ENCODE assay signal across 12 cellular contexts in genomic region chr2:98348066-98348561, GRCh38. TPM values are rescaled to one million over a fixed set of nuclear protein-coding genes. Genes with fewer than 3 reads are reported as not detected.
DNase-seq lines count a peak whose midpoint lies in the region; ATAC-seq, FAIRE-seq and TF ChIP-seq lines count a peak whose summit lies in the region.
"Had no signal": no experiment of that assay in that cellular context is flagged by ENCODE, and none has a peak within 500 bp of the region (broad histone marks: within the 10 kb centered on the region; RNA-seq: fewer than 3 reads in every experiment).

No MANE protein-coding gene starts in this region.

- DNase-seq in EH (ENCODE audit: low read depth) (peak; percentile 1), NCI-H1417 (lab: John Stamatoyannopoulos, UW) (peak; percentile 70 to 94 (median 70)), GM12878 (ENCODE audit: low read depth, low spot score) (no peak), mucosa of descending colon (no peak), NCI-H128 (lab: John Stamatoyannopoulos, UW; ENCODE audit: unreplicated experiment) (no peak), left ventricle myocardium inferior (no peak)
- no peak for DNase-seq in T-helper 2 cell treated with Interferon-gamma antibody and Interleukin-4, amounts not matched to agents 5 μg/mL and 100 μg/mL, for 36 hours (ENCODE audit: low spot score)

- intact Hi-C loops in GM12878 (cut with micrococcal nuclease; ENCODE audit: unreplicated experiment) (no loop called here), mucosa of descending colon (cut with DNase I, micrococcal nuclease) (no loop called here), left ventricle myocardium inferior (cut with micrococcal nuclease) (no loop called here)

- H3K36me3 ChIP-seq in GM12878 (ENCODE audit: control insufficient read depth in 2 of 2, insufficient read depth in 2 of 2, low read length in 1 of 2): no peaks in the 10 kb centered on the region
- no peaks in the 10 kb centered on the region for H3K36me3 ChIP-seq in mucosa of descending colon (ENCODE audit: low read depth)
- no peaks in the 10 kb centered on the region for H3K36me3 ChIP-seq in left ventricle myocardium inferior
- H3K36me3 ChIP-seq: neutrophil had no signal

- H3K4me3 ChIP-seq in GM12878 (no peak overlapping the region), mucosa of descending colon (no peak overlapping the region), left ventricle myocardium inferior (no peak overlapping the region)

- no peak overlapping the region for H2AFZ ChIP-seq in GM12878 (ENCODE audit: control insufficient read depth, low read depth, low read length)

- no peak for FAIRE-seq in GM12878 (lab: Jason Lieb, UNC)

- SMC1A ChIA-PET in GM12878 (lab: Charles Lee; ENCODE audit: uncharacterized antibody, unreplicated experiment): no interaction called here

- CTCF ChIA-PET in GM12878 (lab: Yijun Ruan, JAX): no interaction called here

- H3K27ac Mint-ChIP-seq in T-helper 2 cell treated with Interferon-gamma antibody and Interleukin-4, amounts not matched to agents 5 μg/mL and 100 μg/mL, for 36 hours: no peak overlapping the region
- H3K27ac Mint-ChIP-seq: activated T-cell treated with anti-CD3 and anti-CD28 coated beads, Interleukin-2, amount 50 U/mL, for 72 hours; T-helper 1 cell treated with Interleukin-12 subunit alpha and Interleukin-12 subunit beta and Interleukin-4 antibody, amounts not matched to agents 30 μg/mL and 1 μg/mL, for 36 hours had no signal

- in situ Hi-C loops in GM12878 (cut with MboI): no loop called here

- H3K9me3 ChIP-seq in GM12878 (replicated peaks; ENCODE audit: control insufficient read depth, insufficient read depth, low read length): no peaks in the 10 kb centered on the region; the same call in 2 of the 3 replicates
- H3K9me3 ChIP-seq in mucosa of descending colon: no peaks in the 10 kb centered on the region
- H3K9me3 ChIP-seq in left ventricle myocardium inferior (replicated peaks): no peaks in the 10 kb centered on the region
- H3K9me3 ChIP-seq: neutrophil had no signal

- H3K9ac ChIP-seq in GM12878 (ENCODE audit: control insufficient read depth, insufficient read depth, low read length): no peak overlapping the region

- no peak for TF ChIP-seq RAD21 in GM12878 (IDR thresholded peaks at IDR 0.05; ENCODE audit: insufficient read depth, low read depth, low read length)

- peak; percentile 22; the same call in 2 of the 3 replicates for ATAC-seq in GM12878
- peak; percentile 45 for ATAC-seq in mucosa of descending colon
- ATAC-seq in GM21576 (IDR thresholded peaks at IDR 0.05; ENCODE audit: unreplicated experiment): no peak

- H3K4me1 ChIP-seq in GM12878 (ENCODE audit: control insufficient read depth, insufficient read depth, low read length) (no peaks in the 10 kb centered on the region), mucosa of descending colon (ENCODE audit: low read depth) (peaks cover 10% of the 10 kb centered on the region), left ventricle myocardium inferior (peaks cover 14% of the 10 kb centered on the region)

- H3K79me2 ChIP-seq in GM12878 (ENCODE audit: control insufficient read depth, insufficient read depth, low read length): no peaks in the 10 kb centered on the region

- H3K4me1 Mint-ChIP-seq in T-helper 2 cell treated with Interferon-gamma antibody and Interleukin-4, amounts not matched to agents 5 μg/mL and 100 μg/mL, for 36 hours (ENCODE audit: low read depth): no peaks in the 10 kb centered on the region

- no TSS peak for BruUV-seq in GM12878 (replicated peaks; lab: Mats Ljungman, UMichigan)

- POLR2A ChIA-PET in GM12878 (lab: Charles Lee): no interaction called here

- H3K27me3 Mint-ChIP-seq in T-helper 2 cell treated with Interferon-gamma antibody and Interleukin-4, amounts not matched to agents 5 μg/mL and 100 μg/mL, for 36 hours (ENCODE audit: low read depth): peaks cover 58% of the 10 kb centered on the region

- H3K36me3 Mint-ChIP-seq in T-helper 2 cell treated with Interferon-gamma antibody and Interleukin-4, amounts not matched to agents 5 μg/mL and 100 μg/mL, for 36 hours (ENCODE audit: low read depth): no peaks in the 10 kb centered on the region

- WGBS in GM12878 (ENCODE audit: insufficient coverage, insufficient replicate concordance, low lambda C conversion rate, missing lambda C conversion rate): 5% methylated on average over 15 of the region's 15 CpGs

- H4K20me1 ChIP-seq in GM12878 (ENCODE audit: control insufficient read depth, insufficient read depth): no peaks in the 10 kb centered on the region

- RAD21 ChIA-PET in GM12878 (lab: Charles Lee; ENCODE audit: unreplicated experiment): no interaction called here

- TF ChIP-seq EP300 in GM12878 (IDR thresholded peaks at IDR 0.05; ENCODE audit: borderline replicate concordance in 1 of 2, control insufficient read depth in 1 of 2, low read depth in 2 of 2, low read length in 2 of 2): no peak

- TF ChIP-seq POLR2A in GM12878 (IDR thresholded peaks at IDR 0.05; ENCODE audit: low read depth, low read length): no peak

- H3K4me2 ChIP-seq in GM12878 (ENCODE audit: control insufficient read depth, insufficient read depth): no peak overlapping the region

- no peak overlapping the region for H3K4me3 Mint-ChIP-seq in T-helper 2 cell treated with Interferon-gamma antibody and Interleukin-4, amounts not matched to agents 5 μg/mL and 100 μg/mL, for 36 hours
- H3K4me3 Mint-ChIP-seq: T-helper 1 cell treated with Interleukin-12 subunit alpha and Interleukin-12 subunit beta and Interleukin-4 antibody, amounts not matched to agents 30 μg/mL and 1 μg/mL, for 36 hours had no signal

- peaks cover 8 to 16% of the 10 kb centered on the region in 2 experiments for H3K27me3 ChIP-seq in GM12878 (replicated peaks in 1 of 2; ENCODE audit: control insufficient read depth in 2 of 2, insufficient read depth in 2 of 2, low read length in 1 of 2)
- H3K27me3 ChIP-seq in left ventricle myocardium inferior (ENCODE audit: low read depth): peaks cover 100% of the 10 kb centered on the region

- no peaks in the 10 kb centered on the region for H3K9me3 Mint-ChIP-seq in T-helper 2 cell treated with Interferon-gamma antibody and Interleukin-4, amounts not matched to agents 5 μg/mL and 100 μg/mL, for 36 hours
- H3K9me3 Mint-ChIP-seq: activated T-cell treated with anti-CD3 and anti-CD28 coated beads, Interleukin-2, amount 50 U/mL, for 72 hours had no signal

- H3K27ac ChIP-seq in GM12878 (ENCODE audit: control insufficient read depth, insufficient read depth): no peak overlapping the region
- H3K27ac ChIP-seq in left ventricle myocardium inferior (replicated peaks): no peak overlapping the region
- H3K27ac ChIP-seq: neutrophil had no signal

- no peak for TF ChIP-seq CTCF in GM12878 (IDR thresholded peaks at IDR 0.05 in 2 of 3, conservative IDR thresholded peaks at IDR 0.05 in 1 of 3; ENCODE audit: control insufficient read depth in 2 of 3, extremely low read depth in 1 of 3, insufficient read depth in 1 of 3, low read depth in 3 of 3, low read length in 3 of 3)
- no peak for TF ChIP-seq CTCF in mucosa of descending colon (IDR thresholded peaks at IDR 0.05)
- no peak for TF ChIP-seq CTCF in left ventricle myocardium inferior (IDR thresholded peaks at IDR 0.05; ENCODE audit: borderline replicate concordance)

TF ChIP-seq in GM12878, 131 proteins besides CTCF, POLR2A, EP300 and RAD21:
- TF ChIP-seq BHLHE40 (IDR thresholded peaks at IDR 0.05; ENCODE audit: borderline replicate concordance in 1 of 2, low read depth in 2 of 2, low read length in 1 of 2) (no peak), IKZF2 (IDR thresholded peaks at IDR 0.05) (no peak), SPI1 (IDR thresholded peaks at IDR 0.05; ENCODE audit: borderline replicate concordance, insufficient read depth, low read depth, low read length) (peak; percentile 48), BMI1 (IDR thresholded peaks at IDR 0.05; ENCODE audit: borderline replicate concordance) (peak; percentile 40; the same call in 1 of the 2 replicates), POLR2AphosphoS2 (IDR thresholded peaks at IDR 0.05; ENCODE audit: low read depth, low read length) (no peak)

RNA-seq across cellular contexts. Expression of gene CNGA3, which starts 1.9 kb away (rescaled TPM):
- total RNA-seq in GM12878 (2013; cell fraction: nucleolus; rRNA removed): not detected in 2 replicates
- total RNA-seq in GM12878 (2014; rRNA removed) (not detected in 2 replicates), GM12878 (2014; rRNA removed; fragmentation: Illumina TruSeq; extraction: Trizol) (not detected in 2 replicates), GM12878 (2021) (not detected in 2 replicates), mucosa of descending colon (1 to 10 TPM in 1 of 3 donors, under 1 TPM in 2; 0.20 to 3.4 (median 0.63) TPM), left ventricle myocardium inferior (not detected)
- not detected for polyA plus RNA-seq in GM12878 (2011; ENCODE audit: low read depth)
- polyA plus RNA-seq in GM12878 (2011; rRNA removed) (not detected in 2 replicates), GM12878 (2014; fragmentation: Illumina TruSeq; extraction: Trizol) (not detected in 2 replicates), GM12878 (2014; fragmentation: Nextera tagmentation; extraction: Ambion mirVana) (not detected), GM12878 (2014; rRNA removed) (not detected in 2 replicates), GM12878 (2016; fragmentation: Nextera tagmentation; extraction: Ambion mirVana) (not detected)
- not detected in 2 replicates for polyA plus RNA-seq in GM12878 (2011; cell fraction: cytosol; rRNA removed)
- polyA plus RNA-seq in GM12878 (2011; cell fraction: nucleus; rRNA removed): not detected in 2 replicates
- polyA plus RNA-seq in GM12878 (2012): not detected in 2 replicates
- polyA minus RNA-seq in GM12878 (2011; rRNA and poly(A)+ RNA removed): not detected in 2 replicates
- not detected in 2 replicates for polyA minus RNA-seq in GM12878 (2011; cell fraction: cytosol; rRNA and poly(A)+ RNA removed)
- polyA minus RNA-seq in GM12878 (2011; cell fraction: nucleus; rRNA and poly(A)+ RNA removed): not detected in 2 replicates
- total RNA-seq: activated T-cell treated with anti-CD3 and anti-CD28 coated beads, Interleukin-2, amount 50 U/mL, for 72 hours; Daoy had no signal

Comparison
In these comparisons a context has a peak if more than half of its experiments do, and no peak if none do; other contexts are left out.
1. DNase-seq: peak in EH (single experiment) and NCI-H1417 (3 of 3); none in GM12878 (single experiment), mucosa of descending colon (0 of 3), NCI-H128 (single experiment), left ventricle myocardium inferior (single experiment) and T-helper 2 cell treated with Interferon-gamma antibody and Interleukin-4, amounts not matched to agents 5 μg/mL and 100 μg/mL, for 36 hours (single experiment).